ENCODE assay signal across 11 cellular contexts in genomic region chr9:36985769-36986547, GRCh38. TPM values are rescaled to one million over a fixed set of nuclear protein-coding genes. Genes with fewer than 3 reads are reported as not detected.
DNase-seq lines count a peak whose midpoint lies in the region; ATAC-seq and TF ChIP-seq lines count a peak whose summit lies in the region.
"Had no signal": no experiment of that assay in that cellular context is flagged by ENCODE, and none has a peak within 500 bp of the region (broad histone marks: within the 10 kb centered on the region; RNA-seq: fewer than 3 reads in every experiment).

No MANE protein-coding gene starts in this region.

- POLR2A ChIA-PET in T-cell (lab: Charles Lee), result no interaction called here
- POLR2A ChIA-PET in OCI-LY7 (lab: Charles Lee), result no interaction called here

- DNase-seq in activated effector memory CD4-positive, alpha-beta T cell treated with anti-CD3 and anti-CD28 coated beads, Interleukin-2, amount 50 U/mL, for 16 hours, result peak; percentile 50
- DNase-seq in activated effector memory CD4-positive, alpha-beta T cell treated with Interleukin-2 at 50 U/mL for 16 hours, result no peak
- DNase-seq in T-cell, result no peak
- DNase-seq in stimulated activated naive CD8-positive, alpha-beta T cell treated with anti-CD3 and anti-CD28 coated beads, Interleukin-15, amount 100 ng/mL, for 72 hours, result peak in 1 of 2 donors; percentile 24
- DNase-seq in cerebellar cortex (ENCODE audit: low spot score), result no peak
- DNase-seq in OCI-LY7 (ENCODE audit: low spot score), result no peak
- DNase-seq: anterior cingulate cortex, midbrain had no signal

- no peak overlapping the region for H3K27ac ChIP-seq in OCI-LY7 (ENCODE audit: low read depth, low read length, poor library complexity, severe bottlenecking)

- peaks cover 65% of the 10 kb centered on the region in 2 donors for H3K27me3 Mint-ChIP-seq in T-cell
- H3K27me3 Mint-ChIP-seq in stimulated activated naive CD8-positive, alpha-beta T cell treated with anti-CD3 and anti-CD28 coated beads, Interleukin-15, amount 100 ng/mL, for 72 hours, result peaks cover 92% of the 10 kb centered on the region

- peaks cover 15 to 20% (median 18%) of the 10 kb centered on the region in 3 donors for H3K4me1 Mint-ChIP-seq in T-cell
- H3K4me1 Mint-ChIP-seq in stimulated activated naive CD8-positive, alpha-beta T cell treated with anti-CD3 and anti-CD28 coated beads, Interleukin-15, amount 100 ng/mL, for 72 hours, result peaks cover 20% of the 10 kb centered on the region

- H3K27ac Mint-ChIP-seq in T-cell, result no peak overlapping the region
- no peak overlapping the region for H3K27ac Mint-ChIP-seq in stimulated activated naive CD8-positive, alpha-beta T cell treated with anti-CD3 and anti-CD28 coated beads, Interleukin-15, amount 100 ng/mL, for 72 hours

- no peaks in the 10 kb centered on the region for H3K9me2 ChIP-seq in OCI-LY7 (ENCODE audit: insufficient read depth, low read length)

- H3K9me3 ChIP-seq in iPS-18c (ENCODE audit: control insufficient read depth, insufficient read depth, low read length), result no peaks in the 10 kb centered on the region
- no peaks in the 10 kb centered on the region for H3K9me3 ChIP-seq in OCI-LY7 (ENCODE audit: low read length)

- intact Hi-C loops in OCI-LY7 (cut with micrococcal nuclease; ENCODE audit: unreplicated experiment), result no loop called here

- peaks cover 53% of the 10 kb centered on the region; the same call in 1 of the 2 replicates for H3K79me2 ChIP-seq in OCI-LY7 (ENCODE audit: insufficient read depth, low read depth, low read length)

- H2AFZ ChIP-seq in OCI-LY7 (ENCODE audit: low read length), result no peak overlapping the region

- CTCF ChIA-PET in T-cell (lab: Charles Lee) (no interaction called here), OCI-LY7 (lab: Charles Lee; ENCODE audit: unreplicated experiment) (no interaction called here)

- H4K20me1 ChIP-seq in OCI-LY7 (ENCODE audit: insufficient read depth, low read length), result peaks cover 5% of the 10 kb centered on the region; the same call in 1 of the 2 replicates

- H3K9me3 Mint-ChIP-seq in T-cell, result peaks cover 7 to 10% (median 8%) of the 10 kb centered on the region in 3 donors
- peaks cover 0 to 7% of the 10 kb centered on the region in 2 donors for H3K9me3 Mint-ChIP-seq in stimulated activated naive CD8-positive, alpha-beta T cell treated with anti-CD3 and anti-CD28 coated beads, Interleukin-15, amount 100 ng/mL, for 72 hours

- TF ChIP-seq CTCF in OCI-LY7 (conservative IDR thresholded peaks at IDR 0.05; ENCODE audit: low read length), result no peak

- H3K4me3 ChIP-seq in iPS-18c (ENCODE audit: insufficient read depth, low read depth, low read length) (peak overlapping the region; percentile 46; the same call in 1 of the 2 replicates), OCI-LY7 (ENCODE audit: low read depth, low read length, poor library complexity, severe bottlenecking) (no peak overlapping the region)

- peaks cover 9% of the 10 kb centered on the region for H3K36me3 Mint-ChIP-seq in T-cell

- peak overlapping the region in 2 of 3 donors; percentile 32 to 70 for H3K4me3 Mint-ChIP-seq in T-cell
- peak overlapping the region; percentile 52 to 58 for H3K4me3 Mint-ChIP-seq in stimulated activated naive CD8-positive, alpha-beta T cell treated with anti-CD3 and anti-CD28 coated beads, Interleukin-15, amount 100 ng/mL, for 72 hours

- BruUV-seq in OCI-LY7 (replicated peaks; lab: Mats Ljungman, UMichigan), result no TSS peak

- peak in 2 of 4 experiments; percentile 11 to 41 for ATAC-seq in T-cell (replicated peaks in 1 of 4)
- peak; percentile 46 for ATAC-seq in stimulated activated naive CD8-positive, alpha-beta T cell treated with anti-CD3 and anti-CD28 coated beads, Interleukin-15, amount 100 ng/mL, for 72 hours
- ATAC-seq in GM21529 (IDR thresholded peaks at IDR 0.05; ENCODE audit: unreplicated experiment), result no peak

- peaks cover 25% of the 10 kb centered on the region for H3K4me1 ChIP-seq in OCI-LY7 (ENCODE audit: insufficient read depth, low read length, poor library complexity, severe bottlenecking)

- H3K36me3 ChIP-seq in OCI-LY7 (ENCODE audit: insufficient read depth, low read length), result peaks cover 84% of the 10 kb centered on the region

- no peak overlapping the region for H3K4me2 ChIP-seq in OCI-LY7 (ENCODE audit: low read length)

RNA-seq across cellular contexts. Expression of gene PAX5, which starts 48.1 kb away (rescaled TPM):
- 10 to 100 TPM in 1 of 5 donors, 1 to 10 TPM in 4; 1.7 to 12.4 (median 4.4) TPM for total RNA-seq in T-cell
- 50.4 and 62.5 TPM in 2 replicates for total RNA-seq in OCI-LY7 (2014; rRNA removed; shearing (Covaris generic))
- 141 and 148 TPM in 2 replicates for total RNA-seq in OCI-LY7 (2022)
- total RNA-seq: fibroblast of lung had no signal
